ENCODE assay signal across 13 cellular contexts in the genomic region with DNA sequence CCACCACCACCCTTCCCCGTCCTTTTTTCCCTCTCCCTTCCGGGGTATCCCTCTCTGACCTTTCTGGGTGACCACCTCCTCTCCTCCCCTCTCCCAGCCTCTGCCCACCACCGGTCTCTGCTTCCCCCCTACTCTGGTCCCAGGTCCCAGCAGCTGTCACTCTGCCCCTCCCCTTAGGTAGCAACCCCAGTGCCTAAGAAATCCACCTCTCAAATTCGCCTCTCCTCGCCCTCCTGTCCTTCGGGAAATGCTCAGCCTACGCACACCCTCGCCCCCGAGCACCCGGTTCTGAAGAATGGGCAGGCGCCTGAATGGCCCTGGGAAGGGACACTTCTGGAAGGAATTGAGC. TPM values are rescaled to one million over a fixed set of nuclear protein-coding genes. Genes with fewer than 3 reads are reported as not detected.
DNase-seq lines count a peak whose midpoint lies in the region; ATAC-seq, FAIRE-seq and TF ChIP-seq lines count a peak whose summit lies in the region.
"Had no signal": no experiment of that assay in that cellular context is flagged by ENCODE, and none has a peak within 500 bp of the region (broad histone marks: within the 10 kb centered on the region; RNA-seq: fewer than 3 reads in every experiment).

No MANE protein-coding gene starts in this region.

- no peak overlapping the region for H2BK5ac ChIP-seq in H1 (ENCODE audit: low read depth, low read length)

- H4K5ac ChIP-seq in H1 (ENCODE audit: insufficient read length, low read depth, low read length) = no peak overlapping the region

- H3K27ac Mint-ChIP-seq in CD4-positive, alpha-beta memory T cell = peak overlapping the region in 2 of 7 donors; percentile 21 to 56
- no peak overlapping the region for H3K27ac Mint-ChIP-seq in IgD-negative memory B cell
- H3K27ac Mint-ChIP-seq in natural killer cell treated with Interleukin-12 subunit alpha and Interleukin-12 subunit beta and Interleukin-15 and Interleukin-18, amount 100 ng/mL, for 72 hours = no peak overlapping the region

- DNase-seq in CD4-positive, alpha-beta memory T cell = no peak
- DNase-seq in H1 (ENCODE audit: low read depth in 1 of 2, low spot score in 2 of 2) = peak in 1 of 2 experiments; percentile 75
- no peak for DNase-seq in natural killer cell treated with Interleukin-12 subunit alpha and Interleukin-12 subunit beta and Interleukin-15 and Interleukin-18, amount 100 ng/mL, for 72 hours (ENCODE audit: low spot score)
- DNase-seq in stimulated activated CD4-positive, alpha-beta T cell treated with anti-CD3 and anti-CD28 coated beads, Interleukin-4, amount 100 ng/mL, for 1 hour = no peak
- no peak for DNase-seq in stimulated activated CD4-positive, alpha-beta T cell treated with anti-CD3 and anti-CD28 coated beads, Interleukin-4, amount 100 ng/mL, for 24 hours
- DNase-seq: midbrain, NCI-H82, psoas muscle had no signal

- H3K23me2 ChIP-seq in H1 (ENCODE audit: low read depth, low read length) = peaks cover 23% of the 10 kb centered on the region

- H2BK15ac ChIP-seq in H1 (ENCODE audit: low read length) = no peak overlapping the region

- peak overlapping the region; percentile 29; the same call in 1 of the 2 replicates for H3K18ac ChIP-seq in H1 (ENCODE audit: extremely low read depth, low read length)

- 2% methylated on average over 9 of the region's 11 CpGs; no CpG with 5 or more reads in 1 of the 2 experiments for WGBS in H1 (ENCODE audit: extremely low coverage in 1 of 2, insufficient coverage in 1 of 2, insufficient read length in 1 of 2, insufficient replicate concordance in 2 of 2, low coverage in 1 of 2, low lambda C conversion rate in 2 of 2, missing lambda C conversion rate in 1 of 2), 2 experiments

- TF ChIP-seq RAD21 in H1 (IDR thresholded peaks at IDR 0.05 in 1 of 2, conservative IDR thresholded peaks at IDR 0.05 in 1 of 2; ENCODE audit: low read depth in 2 of 2, low read length in 2 of 2) = no peak

- H2AK5ac ChIP-seq in H1 (ENCODE audit: low read depth, low read length) = no peak overlapping the region

- H3K56ac ChIP-seq in H1 (replicated peaks; ENCODE audit: insufficient read length, low read depth, low read length) = no peak overlapping the region

- POLR2A ChIA-PET in CD4-positive, alpha-beta memory T cell (lab: Charles Lee; ENCODE audit: partially characterized antibody) = interaction anchor here (0.9 to 18.7 kb wide), 4 partner anchors 9 to 41 kb away, joined by 3 to 271 read pairs (median 4); a partner anchor contains a TSS
- POLR2A ChIA-PET in H1 (lab: Charles Lee; ENCODE audit: partially characterized antibody) = interaction anchor here (1.3 to 12.4 kb wide), 3 partner anchors 17 to 40 kb away, joined by 5 to 134 read pairs (median 5); a partner anchor contains a TSS

- no peak overlapping the region for H2BK120ac ChIP-seq in H1 (replicated peaks; ENCODE audit: low read depth, low read length)

- FAIRE-seq in H1 (lab: Jason Lieb, UNC) = no peak
- FAIRE-seq: urothelium cell line had no signal

- no peaks in the 10 kb centered on the region for H3K36me3 Mint-ChIP-seq in CD4-positive, alpha-beta memory T cell
- peaks cover 2% of the 10 kb centered on the region for H3K36me3 Mint-ChIP-seq in IgD-negative memory B cell
- H3K36me3 Mint-ChIP-seq in natural killer cell treated with Interleukin-12 subunit alpha and Interleukin-12 subunit beta and Interleukin-15 and Interleukin-18, amount 100 ng/mL, for 72 hours = no peaks in the 10 kb centered on the region

- H3K79me2 ChIP-seq in H1 (ENCODE audit: control insufficient read depth in 1 of 2, insufficient read depth in 2 of 2, low read length in 2 of 2) = no peaks in the 10 kb centered on the region

- no peak for TF ChIP-seq CTCF in H1 (IDR thresholded peaks at IDR 0.05; ENCODE audit: control extremely low read depth in 1 of 3, insufficient read depth in 1 of 3, low read depth in 1 of 3, low read length in 3 of 3)

- H3K23ac ChIP-seq in H1 (ENCODE audit: insufficient read length) = no peak overlapping the region

- H2BK20ac ChIP-seq in H1 (ENCODE audit: low read length) = no peak overlapping the region

- H3K79me1 ChIP-seq in H1 (ENCODE audit: low read depth, low read length) = no peaks in the 10 kb centered on the region

- H3K9ac ChIP-seq in H1 (replicated peaks in 1 of 4; ENCODE audit: extremely low read depth in 1 of 4, low read depth in 3 of 4, low read length in 3 of 4) = no peak overlapping the region
- H3K9ac ChIP-seq: BLaER1 had no signal

- no peak overlapping the region for H3K27ac ChIP-seq in CD4-positive, alpha-beta memory T cell (ENCODE audit: low read depth, low read length)
- no peak overlapping the region for H3K27ac ChIP-seq in H1 (ENCODE audit: low read depth, low read length)
- H3K27ac ChIP-seq: BLaER1, psoas muscle had no signal

- peaks cover 13 to 34% (median 18%) of the 10 kb centered on the region in 4 donors for H3K4me1 Mint-ChIP-seq in CD4-positive, alpha-beta memory T cell
- peaks cover 11 to 16% (median 12%) of the 10 kb centered on the region in 3 donors for H3K4me1 Mint-ChIP-seq in IgD-negative memory B cell
- H3K4me1 Mint-ChIP-seq in natural killer cell treated with Interleukin-12 subunit alpha and Interleukin-12 subunit beta and Interleukin-15 and Interleukin-18, amount 100 ng/mL, for 72 hours (ENCODE audit: low read depth in 2 of 2) = peaks cover 9 to 28% of the 10 kb centered on the region in 2 donors

- H3K14ac ChIP-seq in H1 (ENCODE audit: insufficient read length) = no peak overlapping the region

- TF ChIP-seq POLR2A in H1 (IDR thresholded peaks at IDR 0.05; ENCODE audit: control extremely low read depth in 1 of 2, low read depth in 2 of 2, low read length in 2 of 2) = no peak

- no peak overlapping the region for H3K4me3 ChIP-seq in CD4-positive, alpha-beta memory T cell (ENCODE audit: low read length in 2 of 2)
- peak overlapping the region; percentile 39 to 67 (median 63) for H3K4me3 ChIP-seq in H1 (ENCODE audit: extremely low read depth in 1 of 4, insufficient read depth in 2 of 4, low read depth in 3 of 4, low read length in 4 of 4)
- H3K4me3 ChIP-seq: BLaER1 had no signal

- no peak overlapping the region for H2BK12ac ChIP-seq in H1 (ENCODE audit: low read depth, low read length)

- H3K27me3 ChIP-seq in CD4-positive, alpha-beta memory T cell (ENCODE audit: insufficient read depth, low read length) = peaks cover 54% of the 10 kb centered on the region
- H3K27me3 ChIP-seq in H1 (replicated peaks in 1 of 4; ENCODE audit: control insufficient read depth in 3 of 4, extremely low read depth in 1 of 4, insufficient read depth in 3 of 4, low read length in 3 of 4) = peaks cover 57 to 90% (median 83%) of the 10 kb centered on the region in 4 experiments

- peaks cover 3 to 5% of the 10 kb centered on the region in 2 experiments for H4K20me1 ChIP-seq in H1 (replicated peaks in 1 of 2; ENCODE audit: control insufficient read depth in 1 of 2, insufficient read depth in 2 of 2, low read length in 2 of 2)

- H3K4me1 ChIP-seq in CD4-positive, alpha-beta memory T cell (ENCODE audit: insufficient read depth, low read length) = peaks cover 37% of the 10 kb centered on the region
- H3K4me1 ChIP-seq in H1 (replicated peaks in 1 of 4; ENCODE audit: control insufficient read depth in 3 of 4, insufficient read depth in 4 of 4, low read length in 3 of 4) = peaks cover 4 to 25% (median 15%) of the 10 kb centered on the region in 4 experiments
- H3K4me1 ChIP-seq: BLaER1 had no signal

- CTCF ChIA-PET in CD4-positive, alpha-beta memory T cell (lab: Charles Lee; ENCODE audit: partially characterized antibody) = interaction anchor here (1.9 to 20.5 kb wide), 2 partner anchors 9 to 36 kb away, joined by 12 to 562 read pairs; a partner anchor contains a TSS
- CTCF ChIA-PET in H1 (lab: Charles Lee; ENCODE audit: partially characterized antibody) = interaction anchor here (15.3 to 33.0 kb wide), 5 partner anchors 5 to 97 kb away, joined by 246 to 1206 read pairs (median 373); a partner anchor contains a TSS

- no peak overlapping the region for H3K4ac ChIP-seq in H1 (replicated peaks; ENCODE audit: insufficient read length, low read depth, low read length)

- peak overlapping the region; percentile 95 to 99 for H3K4me2 ChIP-seq in H1 (ENCODE audit: insufficient read depth in 1 of 2, low read depth in 2 of 2, low read length in 2 of 2)

- H3K9me3 ChIP-seq in CD4-positive, alpha-beta memory T cell (ENCODE audit: control insufficient read depth in 1 of 2, low read length in 2 of 2) = no peaks in the 10 kb centered on the region
- no peaks in the 10 kb centered on the region for H3K9me3 ChIP-seq in H1 (ENCODE audit: insufficient read depth in 2 of 2, low read depth in 1 of 2, low read length in 1 of 2)
- H3K9me3 ChIP-seq: BLaER1, psoas muscle had no signal

- peaks cover 54 to 73% of the 10 kb centered on the region in 2 donors for H3K27me3 Mint-ChIP-seq in CD4-positive, alpha-beta memory T cell
- H3K27me3 Mint-ChIP-seq in IgD-negative memory B cell = peaks cover 68% of the 10 kb centered on the region
- H3K27me3 Mint-ChIP-seq in natural killer cell treated with Interleukin-12 subunit alpha and Interleukin-12 subunit beta and Interleukin-15 and Interleukin-18, amount 100 ng/mL, for 72 hours = peaks cover 64% of the 10 kb centered on the region in 2 donors

- H4K8ac ChIP-seq in H1 (ENCODE audit: extremely low read depth, insufficient read depth, low read length) = no peak overlapping the region

- no peak overlapping the region for H4K91ac ChIP-seq in H1 (replicated peaks; ENCODE audit: insufficient read length, low read length)

- no peaks in the 10 kb centered on the region for H3K36me3 ChIP-seq in CD4-positive, alpha-beta memory T cell (ENCODE audit: insufficient read depth, low read length)
- no peaks in the 10 kb centered on the region for H3K36me3 ChIP-seq in H1 (ENCODE audit: control insufficient read depth in 2 of 4, insufficient read depth in 4 of 4, low read length in 3 of 4)
- H3K36me3 ChIP-seq: BLaER1 had no signal

- TF ChIP-seq EP300 in H1 (IDR thresholded peaks at IDR 0.05; ENCODE audit: borderline replicate concordance in 1 of 2, low read depth in 2 of 2, low read length in 2 of 2) = no peak

- H3K9me3 Mint-ChIP-seq in CD4-positive, alpha-beta memory T cell = no peaks in the 10 kb centered on the region
- no peaks in the 10 kb centered on the region for H3K9me3 Mint-ChIP-seq in IgD-negative memory B cell
- H3K9me3 Mint-ChIP-seq in natural killer cell treated with Interleukin-12 subunit alpha and Interleukin-12 subunit beta and Interleukin-15 and Interleukin-18, amount 100 ng/mL, for 72 hours = no peaks in the 10 kb centered on the region

- H2AFZ ChIP-seq in H1 (ENCODE audit: low read length) = no peak overlapping the region

- peak overlapping the region in 5 of 8 donors; percentile 19 to 59 (median 58) for H3K4me3 Mint-ChIP-seq in CD4-positive, alpha-beta memory T cell
- H3K4me3 Mint-ChIP-seq in IgD-negative memory B cell = peak overlapping the region in 3 of 4 donors; percentile 19 to 89 (median 39)
- peak overlapping the region; percentile 27 for H3K4me3 Mint-ChIP-seq in natural killer cell treated with Interleukin-12 subunit alpha and Interleukin-12 subunit beta and Interleukin-15 and Interleukin-18, amount 100 ng/mL, for 72 hours

- ATAC-seq in natural killer cell treated with Interleukin-12 subunit alpha and Interleukin-12 subunit beta and Interleukin-15 and Interleukin-18, amount 100 ng/mL, for 72 hours = no peak
- no peak for ATAC-seq in HG02571 (IDR thresholded peaks at IDR 0.05; ENCODE audit: unreplicated experiment)
- no peak for ATAC-seq in HG02623 (IDR thresholded peaks at IDR 0.05; ENCODE audit: unreplicated experiment)

- intact Hi-C loops in CD4-positive, alpha-beta memory T cell (cut with micrococcal nuclease) = no loop called here

RNA-seq across cellular contexts. Expression of a gene that starts 0.8 kb away (rescaled TPM):
- not detected for total RNA-seq in CD4-positive, alpha-beta memory T cell
- polyA plus RNA-seq in CD4-positive, alpha-beta memory T cell = not detected
- not detected for polyA plus RNA-seq in IgD-negative memory B cell
- 1.5 and 1.6 TPM in 2 replicates for total RNA-seq in H1 (2021; fragmentation: NEBNext Ultra II Directional; extraction: Animal tissue kit (Norgen Biotek cat#: 25700))
- 1.2 and 1.5 TPM in 2 replicates for polyA plus RNA-seq in H1 (2011; rRNA removed)
- 1.3 TPM for polyA plus RNA-seq in H1 (2011; cell fraction: cytosol; rRNA removed)
- polyA plus RNA-seq in H1 (2011; cell fraction: nucleus; rRNA removed) = 1.8 TPM
- polyA plus RNA-seq in H1 (2012, experiment 1 of 2) = 1.0 to 2.1 TPM (median 1.8 TPM) in 4 replicates
- 1.7 TPM for polyA plus RNA-seq in H1 (2012, experiment 2 of 2)
- 0.73 TPM for polyA plus RNA-seq in H1 (2013, experiment 1 of 2)
- 0.63 TPM for polyA plus RNA-seq in H1 (2013, experiment 2 of 2)
- polyA minus RNA-seq in H1 (2011; rRNA and poly(A)+ RNA removed) = 0.78 and 0.82 TPM in 2 replicates
- polyA minus RNA-seq in H1 (2011; cell fraction: cytosol; rRNA and poly(A)+ RNA removed) = 1.8 TPM
- polyA minus RNA-seq in H1 (2011; cell fraction: nucleus; rRNA and poly(A)+ RNA removed) = 2.8 TPM
- total RNA-seq in natural killer cell treated with Interleukin-12 subunit alpha and Interleukin-12 subunit beta and Interleukin-15 and Interleukin-18, amount 100 ng/mL, for 72 hours = under 1 TPM in 1 of 2 donors, not detected in 1; 0.24 TPM

RNA-seq across cellular contexts. Expression of a gene that starts 10.7 kb away (rescaled TPM):
- 10 to 100 TPM; 26.4 to 30.5 TPM for total RNA-seq in CD4-positive, alpha-beta memory T cell
- 10 to 100 TPM; 15.7 to 19.5 TPM for polyA plus RNA-seq in CD4-positive, alpha-beta memory T cell
- polyA plus RNA-seq in IgD-negative memory B cell (19.8 TPM), H1 (2011; rRNA removed) (42.3 and 61.1 TPM in 2 replicates)
- 24.4 and 27.4 TPM in 2 replicates for total RNA-seq in H1 (2021; fragmentation: NEBNext Ultra II Directional; extraction: Animal tissue kit (Norgen Biotek cat#: 25700))
- polyA plus RNA-seq in H1 (2011; cell fraction: cytosol; rRNA removed) = 63.9 TPM
- 211 TPM for polyA plus RNA-seq in H1 (2011; cell fraction: nucleus; rRNA removed)
- 28.4 to 49.3 TPM (median 44.9 TPM) in 4 replicates for polyA plus RNA-seq in H1 (2012, experiment 1 of 2)
- polyA plus RNA-seq in H1 (2012, experiment 2 of 2) = 30.7 TPM
- 26.1 TPM for polyA plus RNA-seq in H1 (2013, experiment 1 of 2)
- 23.3 TPM for polyA plus RNA-seq in H1 (2013, experiment 2 of 2)
- 16.9 and 22.1 TPM in 2 replicates for polyA minus RNA-seq in H1 (2011; rRNA and poly(A)+ RNA removed)
- 18.7 TPM for polyA minus RNA-seq in H1 (2011; cell fraction: cytosol; rRNA and poly(A)+ RNA removed)
- 50.1 TPM for polyA minus RNA-seq in H1 (2011; cell fraction: nucleus; rRNA and poly(A)+ RNA removed)
- 10 to 100 TPM; 18.1 to 23.5 TPM for total RNA-seq in natural killer cell treated with Interleukin-12 subunit alpha and Interleukin-12 subunit beta and Interleukin-15 and Interleukin-18, amount 100 ng/mL, for 72 hours

RNA-seq across cellular contexts. Expression of a gene that starts 20.3 kb away (rescaled TPM):
- under 1 TPM; 0.23 to 0.69 TPM for total RNA-seq in CD4-positive, alpha-beta memory T cell
- not detected for polyA plus RNA-seq in CD4-positive, alpha-beta memory T cell
- polyA plus RNA-seq in IgD-negative memory B cell (0.90 TPM), H1 (2011; rRNA removed) (0.16 and 0.18 TPM in 2 replicates)
- total RNA-seq in H1 (2021; fragmentation: NEBNext Ultra II Directional; extraction: Animal tissue kit (Norgen Biotek cat#: 25700)) = 0.36 TPM in 1 of 2 replicates, not detected in the other
- 0.25 TPM for polyA plus RNA-seq in H1 (2011; cell fraction: cytosol; rRNA removed)
- 0.07 TPM for polyA plus RNA-seq in H1 (2011; cell fraction: nucleus; rRNA removed)
- polyA plus RNA-seq in H1 (2012, experiment 1 of 2) = 0.36 to 0.72 TPM (median 0.59 TPM) in 4 replicates
- 0.41 TPM for polyA plus RNA-seq in H1 (2012, experiment 2 of 2)
- 0.30 TPM for polyA plus RNA-seq in H1 (2013, experiment 1 of 2)
- 0.26 TPM for polyA plus RNA-seq in H1 (2013, experiment 2 of 2)
- polyA minus RNA-seq in H1 (2011; rRNA and poly(A)+ RNA removed) = 0.17 and 0.25 TPM in 2 replicates
- polyA minus RNA-seq in H1 (2011; cell fraction: cytosol; rRNA and poly(A)+ RNA removed) = not detected
- not detected for polyA minus RNA-seq in H1 (2011; cell fraction: nucleus; rRNA and poly(A)+ RNA removed)
- total RNA-seq in natural killer cell treated with Interleukin-12 subunit alpha and Interleukin-12 subunit beta and Interleukin-15 and Interleukin-18, amount 100 ng/mL, for 72 hours = under 1 TPM; 0.17 to 0.86 TPM

RNA-seq across cellular contexts. Expression of a gene that starts 20.4 kb away (rescaled TPM):
- 10 to 100 TPM; 39.6 to 41.4 TPM for total RNA-seq in CD4-positive, alpha-beta memory T cell
- polyA plus RNA-seq in CD4-positive, alpha-beta memory T cell = 10 to 100 TPM; 45.9 to 69.6 TPM
- polyA plus RNA-seq in IgD-negative memory B cell (36.2 TPM), H1 (2011; rRNA removed) (213 and 214 TPM in 2 replicates)
- total RNA-seq in H1 (2021; fragmentation: NEBNext Ultra II Directional; extraction: Animal tissue kit (Norgen Biotek cat#: 25700)) = 83.0 and 85.3 TPM in 2 replicates
- 161 TPM for polyA plus RNA-seq in H1 (2011; cell fraction: cytosol; rRNA removed)
- 129 TPM for polyA plus RNA-seq in H1 (2011; cell fraction: nucleus; rRNA removed)
- polyA plus RNA-seq in H1 (2012, experiment 1 of 2) = 74.1 to 133 TPM (median 98.1 TPM) in 4 replicates
- polyA plus RNA-seq in H1 (2012, experiment 2 of 2) = 86.2 TPM
- 70.3 TPM for polyA plus RNA-seq in H1 (2013, experiment 1 of 2)
- 66.8 TPM for polyA plus RNA-seq in H1 (2013, experiment 2 of 2)
- polyA minus RNA-seq in H1 (2011; rRNA and poly(A)+ RNA removed) = 125 and 134 TPM in 2 replicates
- polyA minus RNA-seq in H1 (2011; cell fraction: cytosol; rRNA and poly(A)+ RNA removed) = 61.9 TPM
- 71.9 TPM for polyA minus RNA-seq in H1 (2011; cell fraction: nucleus; rRNA and poly(A)+ RNA removed)
- total RNA-seq in natural killer cell treated with Interleukin-12 subunit alpha and Interleukin-12 subunit beta and Interleukin-15 and Interleukin-18, amount 100 ng/mL, for 72 hours = 10 to 100 TPM; 44.6 to 44.7 TPM

RNA-seq across cellular contexts. Expression of a gene that starts 30.1 kb away (rescaled TPM):
- 10 to 100 TPM; 46.5 to 50.4 TPM for total RNA-seq in CD4-positive, alpha-beta memory T cell
- polyA plus RNA-seq in CD4-positive, alpha-beta memory T cell = 1 to 10 TPM; 1.6 to 7.9 TPM
- polyA plus RNA-seq in IgD-negative memory B cell (8.7 TPM), H1 (2011; rRNA removed) (7.2 and 10.0 TPM in 2 replicates)
- total RNA-seq in H1 (2021; fragmentation: NEBNext Ultra II Directional; extraction: Animal tissue kit (Norgen Biotek cat#: 25700)) = 8.9 and 9.6 TPM in 2 replicates
- polyA plus RNA-seq in H1 (2011; cell fraction: cytosol; rRNA removed) = 7.7 TPM
- 67.7 TPM for polyA plus RNA-seq in H1 (2011; cell fraction: nucleus; rRNA removed)
- 5.0 to 11.6 TPM (median 9.2 TPM) in 4 replicates for polyA plus RNA-seq in H1 (2012, experiment 1 of 2)
- 3.7 TPM for polyA plus RNA-seq in H1 (2012, experiment 2 of 2)
- 4.4 TPM for polyA plus RNA-seq in H1 (2013, experiment 1 of 2)
- polyA plus RNA-seq in H1 (2013, experiment 2 of 2) = 3.6 TPM
- polyA minus RNA-seq in H1 (2011; rRNA and poly(A)+ RNA removed) = 7.6 and 8.1 TPM in 2 replicates
- polyA minus RNA-seq in H1 (2011; cell fraction: cytosol; rRNA and poly(A)+ RNA removed) = 7.0 TPM
- polyA minus RNA-seq in H1 (2011; cell fraction: nucleus; rRNA and poly(A)+ RNA removed) = 13.4 TPM
- total RNA-seq in natural killer cell treated with Interleukin-12 subunit alpha and Interleukin-12 subunit beta and Interleukin-15 and Interleukin-18, amount 100 ng/mL, for 72 hours = 10 to 100 TPM; 21.6 to 28.6 TPM

Comparison
In these comparisons a context has a peak if more than half of its experiments do, and no peak if none do; other contexts are left out.
1. H3K4me3 ChIP-seq: peak in H1 (4 of 4); none in CD4-positive, alpha-beta memory T cell (0 of 2).
2. Peak in every context shown above with its lines, with median percentiles within 50 percentile points of each other: H3K4me3 Mint-ChIP-seq.